Comparison of ENCODE assay signal across 8 cellular contexts in the genomic region with DNA sequence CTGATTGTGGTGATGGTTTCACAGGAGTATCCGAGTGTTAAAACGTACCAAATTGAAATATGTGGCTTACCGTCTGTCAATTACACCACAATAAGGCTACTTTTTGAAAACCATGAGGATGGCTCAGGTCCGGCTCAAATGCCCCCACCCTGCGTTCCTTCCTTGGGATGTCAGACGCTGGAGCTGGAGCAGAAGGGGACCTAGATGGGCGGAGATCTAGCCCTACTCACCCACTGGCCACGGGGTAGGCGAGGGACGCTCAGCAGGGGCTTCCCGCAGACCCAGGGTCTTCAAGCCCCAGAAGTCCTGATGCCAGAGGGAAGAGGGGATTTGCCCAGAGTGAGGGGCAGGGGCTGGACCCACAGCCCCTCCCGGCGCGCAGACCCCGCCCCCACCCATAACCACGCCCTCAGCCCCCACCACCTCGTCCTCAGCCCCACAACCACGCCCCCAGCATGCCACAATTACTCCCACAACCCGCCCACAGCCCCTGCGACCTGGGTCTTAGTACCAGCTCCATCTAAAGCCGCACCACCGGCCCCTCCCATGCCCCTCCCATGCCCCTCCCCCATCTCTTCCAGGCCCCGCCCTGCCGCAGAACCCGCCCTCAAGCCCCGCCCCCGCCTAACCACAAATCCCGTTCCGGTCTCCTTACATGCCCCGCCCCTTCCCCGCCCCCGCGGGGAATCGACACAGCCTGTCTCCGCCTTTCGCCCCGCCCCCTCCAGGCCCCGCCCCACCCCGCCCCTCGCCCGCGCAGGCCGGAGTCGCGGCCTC. TPM values are rescaled to one million over a fixed set of nuclear protein-coding genes. Genes with fewer than 3 reads are reported as not detected.
DNase-seq lines count a peak whose midpoint lies in the region; ATAC-seq and TF ChIP-seq lines count a peak whose summit lies in the region.

A gene with protein sequence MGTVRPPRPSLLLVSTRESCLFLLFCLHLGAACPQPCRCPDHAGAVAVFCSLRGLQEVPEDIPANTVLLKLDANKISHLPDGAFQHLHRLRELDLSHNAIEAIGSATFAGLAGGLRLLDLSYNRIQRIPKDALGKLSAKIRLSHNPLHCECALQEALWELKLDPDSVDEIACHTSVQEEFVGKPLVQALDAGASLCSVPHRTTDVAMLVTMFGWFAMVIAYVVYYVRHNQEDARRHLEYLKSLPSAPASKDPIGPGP (plus strand): TSS at position 764 of the 777 bp plus-strand sequence. CDS start 1,135 bp downstream, outside the sequence.

- DNase-seq in 8988T (peak; percentile 87), NCI-H2196 (lab: John Stamatoyannopoulos, UW; ENCODE audit: unreplicated experiment) (peak; percentile 79), endodermal cell (peak; percentile 99), mesothelial cell of epicardium (ENCODE audit: low spot score in 2 of 2, unreplicated experiment in 2 of 2) (peak; percentile 84 to 94), SJCRH30 (no peak)
- DNase-seq in activated CD8-positive, alpha-beta memory T cell treated with anti-CD3 and anti-CD28 coated beads for 24 hours = peak; percentile 87
- peak; percentile 56 to 67 for DNase-seq in stimulated activated CD8-positive, alpha-beta memory T cell treated with anti-CD3 and anti-CD28 coated beads, Interleukin-15, amount 100 ng/mL, for 48 hours (ENCODE audit: low read depth in 2 of 2)

- WGBS in endodermal cell (ENCODE audit: insufficient coverage in 1 of 2, insufficient read length in 1 of 2), 2 experiments = 7 to 12% methylated on average over 5 to 32 of the region's 45 CpGs

- H3K27ac Mint-ChIP-seq in endodermal cell (no peak within 1 kb of the TSS), mesothelial cell of epicardium (no peak within 1 kb of the TSS)

- TF ChIP-seq CTCF in endodermal cell (conservative IDR thresholded peaks at IDR 0.05) (no peak), mesothelial cell of epicardium (IDR thresholded peaks at IDR 0.05; ENCODE audit: unreplicated experiment) (no peak)

- H3K9ac ChIP-seq in endodermal cell (ENCODE audit: extremely low read depth, low read length, poor library complexity, severe bottlenecking) = peak within 1 kb of the TSS; percentile 69

- H3K9me3 ChIP-seq in endodermal cell (ENCODE audit: control insufficient read depth, low read length) = peaks cover 28% of the 10 kb centered on the region
- peaks cover 6% of the 10 kb centered on the region for H3K9me3 ChIP-seq in SJCRH30 (replicated peaks)

- peak within 1 kb of the TSS; percentile 86 for H3K4me3 ChIP-seq in endodermal cell (ENCODE audit: low read length)
- H3K4me3 ChIP-seq in SJCRH30 = no peak within 1 kb of the TSS

- ATAC-seq in GM19395 (IDR thresholded peaks at IDR 0.05; ENCODE audit: unreplicated experiment) = peak; percentile 34

- H3K27ac ChIP-seq in endodermal cell (ENCODE audit: low read depth, low read length) (no peak within 1 kb of the TSS), SJCRH30 (no peak within 1 kb of the TSS)

- H3K36me3 Mint-ChIP-seq in endodermal cell (ENCODE audit: low read depth) (peaks cover 11% of the 10 kb centered on the region), mesothelial cell of epicardium (peaks cover 2% of the 10 kb centered on the region)

- peak within 1 kb of the TSS; percentile 67 for H3K4me3 Mint-ChIP-seq in endodermal cell
- H3K4me3 Mint-ChIP-seq in mesothelial cell of epicardium = peak within 1 kb of the TSS; percentile 77

- H3K4me1 Mint-ChIP-seq in endodermal cell (no peaks in the 10 kb centered on the region), mesothelial cell of epicardium (no peaks in the 10 kb centered on the region)

- peaks cover 54% of the 10 kb centered on the region for H3K36me3 ChIP-seq in endodermal cell (ENCODE audit: control insufficient read depth, insufficient read depth, low read length)
- no peaks in the 10 kb centered on the region for H3K36me3 ChIP-seq in SJCRH30

- H3K27me3 Mint-ChIP-seq in endodermal cell (ENCODE audit: insufficient read depth) (peaks cover 17% of the 10 kb centered on the region), mesothelial cell of epicardium (ENCODE audit: low read depth) (peaks cover 13% of the 10 kb centered on the region)

- peaks cover 5% of the 10 kb centered on the region for H3K9me3 Mint-ChIP-seq in endodermal cell
- peaks cover 19% of the 10 kb centered on the region for H3K9me3 Mint-ChIP-seq in mesothelial cell of epicardium

- peaks cover 15% of the 10 kb centered on the region for H3K4me1 ChIP-seq in endodermal cell (ENCODE audit: control insufficient read depth, insufficient read depth, low read length)
- H3K4me1 ChIP-seq in SJCRH30 = peaks cover 10% of the 10 kb centered on the region

- no peaks in the 10 kb centered on the region for H3K27me3 ChIP-seq in endodermal cell (ENCODE audit: control insufficient read depth, insufficient read depth, low read length, poor library complexity, severe bottlenecking)
- 0 out of 2 replicates have a peak, but pooled peaks cover 3% of the 10 kb centered on the region for H3K27me3 ChIP-seq in SJCRH30

RNA-seq across cellular contexts. Expression of the gene that starts here (rescaled TPM):
- 10 to 100 TPM; 14.1 to 16.5 TPM for total RNA-seq in endodermal cell
- 13.7 TPM for polyA plus RNA-seq in endodermal cell (2013, experiment 1 of 2)
- 14.0 TPM for polyA plus RNA-seq in endodermal cell (2013, experiment 2 of 2)
- 10.9 to 11.9 TPM (median 11.8 TPM) in 3 replicates for total RNA-seq in mesothelial cell of epicardium
- total RNA-seq in SJCRH30 (2014; rRNA removed; shearing (Covaris generic)) = not detected in 2 replicates

Comparison
In these comparisons a context has a peak if more than half of its experiments do, and no peak if none do; other contexts are left out.
1. RNA of the gene that starts here (total RNA-seq): 14.1 to 16.5 TPM in endodermal cell and 10.9 to 11.9 TPM in mesothelial cell of epicardium; not detected in SJCRH30; every median in the first group is over 10 times any median in the second.
2. DNase-seq: peak in 8988T (single experiment), NCI-H2196 (single experiment), activated CD8-positive, alpha-beta memory T cell treated with anti-CD3 and anti-CD28 coated beads for 24 hours (single experiment), endodermal cell (single experiment), mesothelial cell of epicardium (2 of 2) and stimulated activated CD8-positive, alpha-beta memory T cell treated with anti-CD3 and anti-CD28 coated beads, Interleukin-15, amount 100 ng/mL, for 48 hours (2 of 2); none in SJCRH30 (0 of 2).